15 cellular contexts compared by ENCODE assay signal in genomic region chr12:2649201-2650030, GRCh38.
"Had no signal": no experiment of that assay in that cellular context is flagged by ENCODE, and none has a peak within 500 bp of the region (broad histone marks: within the 10 kb centered on the region; RNA-seq: fewer than 3 reads in every experiment).

No MANE protein-coding gene starts in this region.

- H3K36me3 Mint-ChIP-seq: stimulated activated naive B cell treated with anti-CD40 and anti-IgM and Interleukin-4, amounts not matched to agents 10 μg/mL and 1 μg/mL and 100 μg/mL, for 72 hours had no signal

- H3K4me3 ChIP-seq: ovary, tibial nerve had no signal

- H3K27ac Mint-ChIP-seq: activated B cell treated with CpG ODN at 0.5 μM for 24 hours; activated CD4-positive, alpha-beta T cell treated with anti-CD3 and anti-CD28 coated beads, Interleukin-2, amount 10 ng/mL, durations not matched to agents 24 days and 14 days; activated T-helper 1 cell treated with anti-CD3 and anti-CD28 coated beads, Interleukin-12 subunit alpha, Interleukin-12 subunit beta, Interleukin-2, Interleukin-4 antibody, amounts not matched to agents 30 ng/mL and 10 ng/mL and 1 ng/mL, durations not matched to agents 14 hours and 24 hours and 36 hours; dendritic cell treated with granulocyte-macrophage colony-stimulating factor and Interleukin-4, amounts not matched to agents 40 ng/mL and 50 ng/mL, for 4 days; effector memory CD8-positive, alpha-beta T cell; stimulated activated naive B cell treated with anti-CD40 and anti-IgM and Interleukin-4, amounts not matched to agents 10 μg/mL and 1 μg/mL and 100 μg/mL, for 72 hours; T-helper 1 cell treated with Interleukin-12 subunit alpha and Interleukin-12 subunit beta and Interleukin-4 antibody, amounts not matched to agents 30 μg/mL and 1 μg/mL, for 36 hours had no signal

- H3K4me1 Mint-ChIP-seq: activated B cell treated with CpG ODN at 0.5 μM for 24 hours; activated CD4-positive, alpha-beta T cell treated with anti-CD3 and anti-CD28 coated beads, Interleukin-2, amount 10 ng/mL, durations not matched to agents 24 days and 14 days; central memory CD8-positive, alpha-beta T cell; stimulated activated naive B cell treated with anti-CD40 and anti-IgM and Interleukin-4, amounts not matched to agents 10 μg/mL and 1 μg/mL and 100 μg/mL, for 72 hours had no signal

- H3K4me1 ChIP-seq: tibial nerve had no signal

- ATAC-seq: effector memory CD8-positive, alpha-beta T cell; left colon; stimulated activated naive B cell treated with anti-CD40 and anti-IgM and Interleukin-4, amounts not matched to agents 10 μg/mL and 1 μg/mL and 100 μg/mL, for 72 hours had no signal

- H3K36me3 ChIP-seq: ovary had no signal

- FAIRE-seq: small intestine had no signal

- DNase-seq: activated B cell treated with CpG ODN at 0.5 μM for 24 hours; activated CD4-positive, alpha-beta T cell treated with anti-CD3 and anti-CD28 coated beads, Interleukin-2, amount 10 ng/mL, durations not matched to agents 24 days and 14 days; activated naive CD4-positive, alpha-beta T cell; effector memory CD8-positive, alpha-beta T cell; glutamatergic neuron; left colon; mammary epithelial cell; ovary; small intestine; stimulated activated naive B cell treated with anti-CD40 and anti-IgM and Interleukin-4, amounts not matched to agents 10 μg/mL and 1 μg/mL and 100 μg/mL, for 72 hours had no signal

- H3K4me3 Mint-ChIP-seq: activated B cell treated with CpG ODN at 0.5 μM for 24 hours; activated CD4-positive, alpha-beta T cell treated with anti-CD3 and anti-CD28 coated beads, Interleukin-2, amount 10 ng/mL, durations not matched to agents 24 days and 14 days; activated T-helper 1 cell treated with anti-CD3 and anti-CD28 coated beads, Interleukin-12 subunit alpha, Interleukin-12 subunit beta, Interleukin-2, Interleukin-4 antibody, amounts not matched to agents 30 ng/mL and 10 ng/mL and 1 ng/mL, durations not matched to agents 14 hours and 24 hours and 36 hours; central memory CD8-positive, alpha-beta T cell; dendritic cell treated with granulocyte-macrophage colony-stimulating factor and Interleukin-4, amounts not matched to agents 40 ng/mL and 50 ng/mL, for 4 days; effector memory CD8-positive, alpha-beta T cell; stimulated activated naive B cell treated with anti-CD40 and anti-IgM and Interleukin-4, amounts not matched to agents 10 μg/mL and 1 μg/mL and 100 μg/mL, for 72 hours; T-helper 1 cell treated with Interleukin-12 subunit alpha and Interleukin-12 subunit beta and Interleukin-4 antibody, amounts not matched to agents 30 μg/mL and 1 μg/mL, for 36 hours had no signal

- H3K9me3 Mint-ChIP-seq: activated B cell treated with CpG ODN at 0.5 μM for 24 hours; activated CD4-positive, alpha-beta T cell treated with anti-CD3 and anti-CD28 coated beads, Interleukin-2, amount 10 ng/mL, durations not matched to agents 24 days and 14 days; activated T-helper 1 cell treated with anti-CD3 and anti-CD28 coated beads, Interleukin-12 subunit alpha, Interleukin-12 subunit beta, Interleukin-2, Interleukin-4 antibody, amounts not matched to agents 30 ng/mL and 10 ng/mL and 1 ng/mL, durations not matched to agents 14 hours and 24 hours and 36 hours; central memory CD8-positive, alpha-beta T cell; dendritic cell treated with granulocyte-macrophage colony-stimulating factor and Interleukin-4, amounts not matched to agents 40 ng/mL and 50 ng/mL, for 4 days; effector memory CD8-positive, alpha-beta T cell; stimulated activated naive B cell treated with anti-CD40 and anti-IgM and Interleukin-4, amounts not matched to agents 10 μg/mL and 1 μg/mL and 100 μg/mL, for 72 hours; T-helper 1 cell treated with Interleukin-12 subunit alpha and Interleukin-12 subunit beta and Interleukin-4 antibody, amounts not matched to agents 30 μg/mL and 1 μg/mL, for 36 hours had no signal

- H3K9me3 ChIP-seq: ovary, tibial nerve had no signal

- H3K27ac ChIP-seq: ovary, tibial nerve had no signal

- H3K27me3 ChIP-seq: ovary, tibial nerve had no signal
